9 cellular contexts compared by ENCODE assay signal in the genomic region with DNA sequence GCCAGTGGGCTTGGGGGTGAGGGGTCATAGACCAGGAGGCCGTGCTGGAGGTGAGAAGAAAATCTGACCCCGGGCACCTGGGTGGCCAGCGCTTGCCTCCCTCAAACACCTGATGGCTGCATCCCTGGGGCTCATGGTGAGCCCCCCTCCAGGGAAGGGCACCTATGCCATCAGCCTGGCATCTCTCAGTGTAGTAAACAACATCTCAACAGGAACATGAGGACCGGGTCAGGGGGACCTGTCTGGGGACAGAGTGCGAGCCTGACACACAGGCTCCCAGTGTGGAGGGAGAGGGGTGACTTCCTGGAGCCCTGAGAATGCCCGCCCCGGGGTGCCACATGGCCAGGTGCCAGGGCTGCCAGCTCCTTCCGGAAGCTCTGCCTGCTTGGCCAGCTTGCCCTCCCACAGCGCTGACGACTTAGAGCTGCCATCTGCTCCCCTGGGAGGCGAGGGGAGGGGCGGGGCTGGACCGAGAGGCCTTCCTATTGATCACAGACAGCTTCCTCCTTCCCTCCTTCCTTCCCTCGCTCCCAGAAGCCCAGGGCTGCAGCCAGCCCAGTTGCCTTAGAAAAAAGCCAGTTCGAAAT. TPM values are rescaled to one million over a fixed set of nuclear protein-coding genes. Genes with fewer than 3 reads are reported as not detected.
A peak's percentile ranks its signal among the peaks of the same experiment; 100 is the strongest.
DNase-seq lines count a peak whose midpoint lies in the region; ATAC-seq and TF ChIP-seq lines count a peak whose summit lies in the region.
"Had no signal": no experiment of that assay in that cellular context is flagged by ENCODE, and none has a peak within 500 bp of the region (broad histone marks: within the 10 kb centered on the region; RNA-seq: fewer than 3 reads in every experiment).

No MANE protein-coding gene starts in this region.

- H3K9me3 Mint-ChIP-seq in glutamatergic neuron (ENCODE audit: unreplicated experiment), result peaks cover 1% of the 10 kb centered on the region

- H3K27me3 Mint-ChIP-seq in glutamatergic neuron (ENCODE audit: unreplicated experiment), result peaks cover under 1% of the 10 kb centered on the region

- in situ Hi-C loops in ACHN (cut with HindIII; ENCODE audit: low pct_ligation_motif_present, low pct_unique_long_range_greater_than_20kb, low sequenced_read_pairs), result no loop called here

- TF ChIP-seq CTCF in glutamatergic neuron (IDR thresholded peaks at IDR 0.05; ENCODE audit: partially characterized antibody, unreplicated experiment), result no peak
- TF ChIP-seq CTCF in GM10266 (IDR thresholded peaks at IDR 0.05; ENCODE audit: control insufficient read depth, insufficient read depth, low read depth, missing control alignments), result no peak

- peaks cover 22% of the 10 kb centered on the region for H3K4me1 Mint-ChIP-seq in glutamatergic neuron (ENCODE audit: low read depth, unreplicated experiment)

- peak overlapping the region; percentile 82 for H3K27ac Mint-ChIP-seq in glutamatergic neuron (ENCODE audit: unreplicated experiment)

- no peaks in the 10 kb centered on the region for H3K36me3 Mint-ChIP-seq in glutamatergic neuron (ENCODE audit: unreplicated experiment)

- H3K4me3 Mint-ChIP-seq in glutamatergic neuron (ENCODE audit: unreplicated experiment), result no peak overlapping the region

- ATAC-seq in HG03196 (IDR thresholded peaks at IDR 0.05; ENCODE audit: unreplicated experiment), result peak; percentile 51
- ATAC-seq in GM21576 (IDR thresholded peaks at IDR 0.05; ENCODE audit: unreplicated experiment), result no peak
- ATAC-seq in GM19035 (IDR thresholded peaks at IDR 0.05; ENCODE audit: unreplicated experiment), result no peak
- ATAC-seq: heart right ventricle had no signal

- DNase-seq in ACHN (peak; percentile 88), SHP77 (lab: John Stamatoyannopoulos, UW) (peak; percentile 65 to 85), glutamatergic neuron (peak; percentile 79), NCI-H2227 (lab: John Stamatoyannopoulos, UW; ENCODE audit: unreplicated experiment) (no peak), GM10266 (ENCODE audit: extremely low spot score) (no peak)

RNA-seq across cellular contexts. Expression of gene STX1A, which starts 12.3 kb away (rescaled TPM):
- total RNA-seq in glutamatergic neuron (ENCODE audit: unreplicated experiment), result 119 TPM

RNA-seq across cellular contexts. Expression of gene BUD23, which starts 23.7 kb away (rescaled TPM):
- 42.6 TPM for total RNA-seq in glutamatergic neuron (ENCODE audit: unreplicated experiment)

RNA-seq across cellular contexts. Expression of gene DNAJC30, which starts 23.9 kb away (rescaled TPM):
- 8.4 TPM for total RNA-seq in glutamatergic neuron (ENCODE audit: unreplicated experiment)

RNA-seq across cellular contexts. Expression of gene ABHD11, which starts 31.5 kb away (rescaled TPM):
- total RNA-seq in glutamatergic neuron (ENCODE audit: unreplicated experiment), result 13.9 TPM

RNA-seq across cellular contexts. Expression of gene VPS37D, which starts 39.5 kb away (rescaled TPM):
- total RNA-seq in glutamatergic neuron (ENCODE audit: unreplicated experiment), result 17.2 TPM

Comparison
In these comparisons a context has a peak if more than half of its experiments do, and no peak if none do; other contexts are left out.
1. DNase-seq: peak in ACHN (single experiment), SHP77 (2 of 2) and glutamatergic neuron (single experiment); none in NCI-H2227 (single experiment) and GM10266 (single experiment).